8 cellular contexts compared by ENCODE assay signal in genomic region chr11:57657290-57658022, GRCh38. TPM values are rescaled to one million over a fixed set of nuclear protein-coding genes. Genes with fewer than 3 reads are reported as not detected.
DNase-seq lines count a peak whose midpoint lies in the region; ATAC-seq and TF ChIP-seq lines count a peak whose summit lies in the region.

TSS of gene CLP1 (plus strand) at chr11:57657762. CDS start at chr11:57659477, 1,715 bp downstream.

- peaks cover 30 to 34% of the 10 kb centered on the region in 2 donors for H3K36me3 Mint-ChIP-seq in CD14-positive monocyte

- H3K4me3 Mint-ChIP-seq in CD14-positive monocyte = peak within 1 kb of the TSS; percentile 86 to 99

- peak; percentile 99 for ATAC-seq in GM19397 (IDR thresholded peaks at IDR 0.05; ENCODE audit: unreplicated experiment)
- ATAC-seq in HG03571 (IDR thresholded peaks at IDR 0.05; ENCODE audit: unreplicated experiment) = peak; percentile 99
- ATAC-seq in right lobe of liver = peak; percentile 98 to 99 (median 99)

- H3K27me3 Mint-ChIP-seq in CD14-positive monocyte (ENCODE audit: low read depth in 3 of 3) = peaks cover 0 to 3% (median 0%) of the 10 kb centered on the region in 3 donors

- TF ChIP-seq CTCF in CD14-positive monocyte (IDR thresholded peaks at IDR 0.05) (no peak), dorsolateral prefrontal cortex (IDR thresholded peaks at IDR 0.05 in 54 of 56, conservative IDR thresholded peaks at IDR 0.05 in 2 of 56; ENCODE audit: low read depth in 1 of 56, partially characterized antibody in 56 of 56) (peak in 45 of 56 donors; percentile 1 to 67 (median 34)), right lobe of liver (IDR thresholded peaks at IDR 0.05) (peak in 1 of 4 donors; percentile 13)

- H3K27me3 ChIP-seq in dorsolateral prefrontal cortex = no peaks in the 10 kb centered on the region
- H3K27me3 ChIP-seq in right lobe of liver = no peaks in the 10 kb centered on the region

- no peaks in the 10 kb centered on the region for H3K9me3 Mint-ChIP-seq in CD14-positive monocyte

- H3K27ac ChIP-seq in dorsolateral prefrontal cortex = peak within 1 kb of the TSS; percentile 52 to 98 (median 95)
- peak within 1 kb of the TSS; percentile 76 to 81 (median 79) for H3K27ac ChIP-seq in right lobe of liver

- H3K4me1 ChIP-seq in right lobe of liver = peaks cover 0 to 9% (median 2%) of the 10 kb centered on the region in 4 donors

- intact Hi-C loops in CD14-positive monocyte (cut with micrococcal nuclease) (loop anchor here in 1 of 2 donors (1.0 kb wide), 1 partner anchor 10 kb away; no protein-coding TSS in a partner anchor), dorsolateral prefrontal cortex (cut with DNase I) (loop anchor here (1.0 kb wide), 1 partner anchor 10 kb away; no protein-coding TSS in a partner anchor), right lobe of liver (cut with DNase I) (no loop called here)

- peaks cover 26% of the 10 kb centered on the region for H3K4me1 Mint-ChIP-seq in CD14-positive monocyte

- no peaks in the 10 kb centered on the region for H3K9me3 ChIP-seq in right lobe of liver

- WGBS in right lobe of liver (ENCODE audit: insufficient coverage, low coverage, low lambda C conversion rate, missing lambda C conversion rate) = 0% methylated on average over 8 of the region's 45 CpGs

- DNase-seq in CD14-positive monocyte (ENCODE audit: low spot score) (peak; percentile 99), NCI-H82 (lab: John Stamatoyannopoulos, UW) (peak; percentile 99), dorsolateral prefrontal cortex (peak; percentile 99 to 100 (median 100)), right lobe of liver (peak; percentile 99 to 100 (median 99))
- peak; percentile 99 for DNase-seq in activated CD4-positive, alpha-beta T cell treated with anti-CD3 and anti-CD28 coated beads, Interleukin-2, amount 50 U/mL, for 48 hours
- DNase-seq in stimulated activated CD4-positive, alpha-beta T cell treated with anti-CD3 and anti-CD28 coated beads, Interleukin-4, amount 100 ng/mL, for 4 hours = peak; percentile 96 to 99

- peak; percentile 85 for TF ChIP-seq POLR2A in right lobe of liver (IDR thresholded peaks at IDR 0.05)

- peak within 1 kb of the TSS; percentile 49 to 94 (median 75) for H3K4me3 ChIP-seq in dorsolateral prefrontal cortex
- peak within 1 kb of the TSS; percentile 44 to 80 (median 72) for H3K4me3 ChIP-seq in right lobe of liver

- H3K36me3 ChIP-seq in right lobe of liver = peaks cover 0 to 31% (median 13%) of the 10 kb centered on the region in 4 donors

- peak within 1 kb of the TSS; percentile 91 to 97 (median 95) for H3K27ac Mint-ChIP-seq in CD14-positive monocyte

RNA-seq across cellular contexts. Expression of gene CLP1, which starts in this region (rescaled TPM):
- 10 to 100 TPM; 12.9 to 17.9 TPM for polyA plus RNA-seq in CD14-positive monocyte
- total RNA-seq in dorsolateral prefrontal cortex = 10 to 100 TPM in 4 of 120 experiments, 1 to 10 TPM in 116; 3.3 to 11.0 (median 6.3) TPM
- total RNA-seq in right lobe of liver = 1 to 10 TPM; 5.6 to 9.2 (median 6.8) TPM

Comparison
In these comparisons a context has a peak if more than half of its experiments do, and no peak if none do; other contexts are left out.
1. Peak in every context shown above with its lines: DNase-seq, ATAC-seq, H3K4me3 ChIP-seq and H3K27ac ChIP-seq.
2. intact Hi-C loops: an anchor here in dorsolateral prefrontal cortex (1.0 kb wide); none called in right lobe of liver.